Comparison of ENCODE assay signal across 8 cellular contexts in the genomic region with DNA sequence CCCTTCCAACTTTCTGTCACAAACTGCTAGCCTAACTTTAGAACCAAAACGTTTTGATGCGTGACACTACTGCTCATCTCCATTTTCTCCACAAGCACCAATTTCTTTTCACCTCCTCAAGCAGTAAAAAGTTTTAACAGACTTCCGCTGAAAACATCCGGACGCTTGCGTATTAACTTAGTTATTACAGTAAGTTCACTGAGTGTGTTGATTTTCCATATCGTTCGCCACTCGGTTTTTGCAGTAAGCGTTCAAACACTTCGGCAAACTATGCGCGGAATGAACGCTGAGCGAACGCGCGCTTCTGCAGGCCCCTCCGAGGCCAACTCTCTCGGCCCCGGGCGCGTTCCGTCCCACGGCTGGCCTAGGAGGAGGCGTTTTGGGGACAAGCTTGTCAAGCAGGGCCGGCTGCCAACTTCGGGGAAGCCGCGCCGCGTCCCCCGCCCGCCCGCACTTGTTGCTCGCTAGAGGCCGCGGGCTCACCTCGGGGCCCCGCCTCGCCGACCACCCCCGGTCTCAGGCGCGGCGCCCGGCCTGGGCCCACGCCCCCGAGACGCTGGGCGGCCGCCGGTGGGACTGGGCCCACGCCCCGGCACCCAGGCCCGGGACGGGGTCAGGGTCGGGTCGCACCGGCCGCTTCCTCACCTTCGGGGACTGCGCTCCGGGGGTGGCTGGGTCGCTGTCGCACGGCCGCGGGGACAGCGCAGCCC. TPM values are rescaled to one million over a fixed set of nuclear protein-coding genes. Genes with fewer than 3 reads are reported as not detected.
DNase-seq lines count a peak whose midpoint lies in the region; ATAC-seq and TF ChIP-seq lines count a peak whose summit lies in the region.

No MANE protein-coding gene starts in this region.

- no peak for TF ChIP-seq EP300 in neural cell (conservative IDR thresholded peaks at IDR 0.05; ENCODE audit: poor library complexity, severe bottlenecking)

- H3K9ac ChIP-seq in neural cell (ENCODE audit: low read length), result peak overlapping the region; percentile 54
- peak overlapping the region; percentile 76 to 85 (median 79) for H3K9ac ChIP-seq in subcutaneous abdominal adipose tissue (ENCODE audit: low read length in 5 of 5)

- no peaks in the 10 kb centered on the region for H3K27me3 ChIP-seq in foreskin keratinocyte
- no peaks in the 10 kb centered on the region for H3K27me3 ChIP-seq in neural cell (ENCODE audit: insufficient read depth, low read depth, low read length)
- H3K27me3 ChIP-seq in subcutaneous abdominal adipose tissue (ENCODE audit: control insufficient read depth in 5 of 5, insufficient read depth in 4 of 5, low read length in 5 of 5), result no peaks in the 10 kb centered on the region

- H3K4me1 ChIP-seq in foreskin keratinocyte (peaks cover 9% of the 10 kb centered on the region), subcutaneous abdominal adipose tissue (ENCODE audit: control insufficient read depth in 5 of 5, insufficient read depth in 5 of 5, low read length in 5 of 5) (peaks cover 2 to 26% (median 23%) of the 10 kb centered on the region in 5 donors)

- H3K9me3 ChIP-seq in neural cell (ENCODE audit: low read length), result no peaks in the 10 kb centered on the region
- no peaks in the 10 kb centered on the region for H3K9me3 ChIP-seq in subcutaneous abdominal adipose tissue (ENCODE audit: control insufficient read depth in 5 of 5, low read length in 5 of 5)

- TF ChIP-seq CTCF in foreskin keratinocyte (conservative IDR thresholded peaks at IDR 0.05), result no peak
- no peak for TF ChIP-seq CTCF in neural cell (IDR thresholded peaks at IDR 0.05; ENCODE audit: poor library complexity, severe bottlenecking)

- no peak overlapping the region for H3K27ac ChIP-seq in foreskin keratinocyte
- H3K27ac ChIP-seq in neural cell (ENCODE audit: low read length), result peak overlapping the region; percentile 12
- H3K27ac ChIP-seq in subcutaneous abdominal adipose tissue (ENCODE audit: low read depth, low read length), result peak overlapping the region; percentile 84

- peaks cover 10% of the 10 kb centered on the region for H4K20me1 ChIP-seq in neural cell (ENCODE audit: insufficient read depth)

- H3K4me2 ChIP-seq in neural cell (ENCODE audit: low read length), result peak overlapping the region; percentile 92

- H3K36me3 ChIP-seq in neural cell (ENCODE audit: insufficient read depth, low read length) (no peaks in the 10 kb centered on the region), subcutaneous abdominal adipose tissue (ENCODE audit: control insufficient read depth in 5 of 5, insufficient read depth in 5 of 5, low read length in 5 of 5) (no peaks in the 10 kb centered on the region)

- ATAC-seq in GM18867 (IDR thresholded peaks at IDR 0.05; ENCODE audit: unreplicated experiment) (peak; percentile 35), HG03103 (IDR thresholded peaks at IDR 0.05; ENCODE audit: low read depth, unreplicated experiment) (peak; percentile 27), foreskin keratinocyte (peak; percentile 22)

- H3K79me2 ChIP-seq in neural cell (replicated peaks; ENCODE audit: insufficient read depth, low read length), result peaks cover 65% of the 10 kb centered on the region

- H3F3A ChIP-seq in neural cell (ENCODE audit: insufficient read depth, low read length, poor library complexity, severe bottlenecking), result peaks cover 9% of the 10 kb centered on the region

- H3K4me3 ChIP-seq in neural cell (ENCODE audit: low read length), result peak overlapping the region; percentile 83
- peak overlapping the region; percentile 74 to 91 (median 85) for H3K4me3 ChIP-seq in subcutaneous abdominal adipose tissue (ENCODE audit: low read depth in 1 of 5, low read length in 5 of 5)

- H2AFZ ChIP-seq in neural cell (ENCODE audit: low read depth, low read length), result no peak overlapping the region

- no peaks in the 10 kb centered on the region for H3K9me2 ChIP-seq in neural cell (ENCODE audit: insufficient read depth, low read length)

- DNase-seq in AG08395 (ENCODE audit: low spot score), result peak; percentile 50
- DNase-seq in RPMI7951 (ENCODE audit: low read depth), result peak; percentile 64
- DNase-seq in activated gamma-delta T cell treated with Interleukin-2 at 50 U/mL for 16 hours, result peak; percentile 63
- DNase-seq in foreskin keratinocyte, result peak; percentile 34 to 59

- no peak for TF ChIP-seq RAD21 in neural cell (conservative IDR thresholded peaks at IDR 0.05)

TF ChIP-seq in neural cell, 6 proteins besides CTCF, POLR2A, EP300 and RAD21:
- TF ChIP-seq, protein P1, sequence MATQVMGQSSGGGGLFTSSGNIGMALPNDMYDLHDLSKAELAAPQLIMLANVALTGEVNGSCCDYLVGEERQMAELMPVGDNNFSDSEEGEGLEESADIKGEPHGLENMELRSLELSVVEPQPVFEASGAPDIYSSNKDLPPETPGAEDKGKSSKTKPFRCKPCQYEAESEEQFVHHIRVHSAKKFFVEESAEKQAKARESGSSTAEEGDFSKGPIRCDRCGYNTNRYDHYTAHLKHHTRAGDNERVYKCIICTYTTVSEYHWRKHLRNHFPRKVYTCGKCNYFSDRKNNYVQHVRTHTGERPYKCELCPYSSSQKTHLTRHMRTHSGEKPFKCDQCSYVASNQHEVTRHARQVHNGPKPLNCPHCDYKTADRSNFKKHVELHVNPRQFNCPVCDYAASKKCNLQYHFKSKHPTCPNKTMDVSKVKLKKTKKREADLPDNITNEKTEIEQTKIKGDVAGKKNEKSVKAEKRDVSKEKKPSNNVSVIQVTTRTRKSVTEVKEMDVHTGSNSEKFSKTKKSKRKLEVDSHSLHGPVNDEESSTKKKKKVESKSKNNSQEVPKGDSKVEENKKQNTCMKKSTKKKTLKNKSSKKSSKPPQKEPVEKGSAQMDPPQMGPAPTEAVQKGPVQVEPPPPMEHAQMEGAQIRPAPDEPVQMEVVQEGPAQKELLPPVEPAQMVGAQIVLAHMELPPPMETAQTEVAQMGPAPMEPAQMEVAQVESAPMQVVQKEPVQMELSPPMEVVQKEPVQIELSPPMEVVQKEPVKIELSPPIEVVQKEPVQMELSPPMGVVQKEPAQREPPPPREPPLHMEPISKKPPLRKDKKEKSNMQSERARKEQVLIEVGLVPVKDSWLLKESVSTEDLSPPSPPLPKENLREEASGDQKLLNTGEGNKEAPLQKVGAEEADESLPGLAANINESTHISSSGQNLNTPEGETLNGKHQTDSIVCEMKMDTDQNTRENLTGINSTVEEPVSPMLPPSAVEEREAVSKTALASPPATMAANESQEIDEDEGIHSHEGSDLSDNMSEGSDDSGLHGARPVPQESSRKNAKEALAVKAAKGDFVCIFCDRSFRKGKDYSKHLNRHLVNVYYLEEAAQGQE (IDR thresholded peaks at IDR 0.05; ENCODE audit: borderline replicate concordance), result no peak
- TF ChIP-seq POLR2AphosphoS5 (IDR thresholded peaks at IDR 0.05) (no peak), EZH2 (IDR thresholded peaks at IDR 0.05; ENCODE audit: borderline replicate concordance, insufficient read depth, low read length, poor library complexity, severe bottlenecking) (no peak), MXI1 (conservative IDR thresholded peaks at IDR 0.05; ENCODE audit: poor library complexity, severe bottlenecking) (peak; percentile 30), TAF1 (IDR thresholded peaks at IDR 0.05; ENCODE audit: low read depth) (peak; percentile 18), SMC3 (conservative IDR thresholded peaks at IDR 0.05; ENCODE audit: poor library complexity) (no peak)

RNA-seq across cellular contexts. Expression of a gene that starts 0.9 kb away (rescaled TPM):
- total RNA-seq in RPMI7951 (2014; rRNA removed; shearing (Covaris generic)), result 19.3 and 26.6 TPM in 2 replicates
- 19.9 and 21.6 TPM in 2 replicates for total RNA-seq in foreskin keratinocyte
- polyA plus RNA-seq in foreskin keratinocyte, result 19.8 and 21.9 TPM in 2 replicates
- polyA plus RNA-seq in neural cell, result 42.9 and 48.9 TPM in 2 replicates
- polyA minus RNA-seq in neural cell, result 31.2 and 40.6 TPM in 2 replicates

RNA-seq across cellular contexts. Expression of a gene that starts 21.4 kb away (rescaled TPM):
- 47.7 and 55.5 TPM in 2 replicates for total RNA-seq in RPMI7951 (2014; rRNA removed; shearing (Covaris generic))
- total RNA-seq in foreskin keratinocyte, result 17.0 and 17.9 TPM in 2 replicates
- polyA plus RNA-seq in foreskin keratinocyte (7.0 and 8.2 TPM in 2 replicates), neural cell (16.6 and 17.8 TPM in 2 replicates)
- polyA minus RNA-seq in neural cell, result 35.9 and 41.4 TPM in 2 replicates

RNA-seq across cellular contexts. Expression of a gene that starts 21.5 kb away (rescaled TPM):
- total RNA-seq in RPMI7951 (2014; rRNA removed; shearing (Covaris generic)), result 9.3 and 12.3 TPM in 2 replicates
- 17.0 and 18.4 TPM in 2 replicates for total RNA-seq in foreskin keratinocyte
- polyA plus RNA-seq in foreskin keratinocyte (8.9 and 9.9 TPM in 2 replicates), neural cell (35.8 and 58.5 TPM in 2 replicates)
- polyA minus RNA-seq in neural cell, result 53.3 and 59.7 TPM in 2 replicates

RNA-seq across cellular contexts. Expression of a gene that starts 28.0 kb away (rescaled TPM):
- 1.8 and 2.0 TPM in 2 replicates for total RNA-seq in RPMI7951 (2014; rRNA removed; shearing (Covaris generic))
- 0.56 and 0.85 TPM in 2 replicates for total RNA-seq in foreskin keratinocyte
- 0.26 and 0.30 TPM in 2 replicates for polyA plus RNA-seq in foreskin keratinocyte
- polyA plus RNA-seq in neural cell, result 1.8 and 2.8 TPM in 2 replicates
- polyA minus RNA-seq in neural cell, result 5.0 and 5.6 TPM in 2 replicates

RNA-seq across cellular contexts. Expression of a gene that starts 28.1 kb away (rescaled TPM):
- 15.6 and 15.9 TPM in 2 replicates for total RNA-seq in RPMI7951 (2014; rRNA removed; shearing (Covaris generic))
- 20.1 and 22.4 TPM in 2 replicates for total RNA-seq in foreskin keratinocyte
- polyA plus RNA-seq in foreskin keratinocyte, result 18.9 and 19.0 TPM in 2 replicates
- 39.1 and 51.2 TPM in 2 replicates for polyA plus RNA-seq in neural cell
- 22.6 and 25.4 TPM in 2 replicates for polyA minus RNA-seq in neural cell
